ENCODE assay signal across 25 cellular contexts in the genomic region with DNA sequence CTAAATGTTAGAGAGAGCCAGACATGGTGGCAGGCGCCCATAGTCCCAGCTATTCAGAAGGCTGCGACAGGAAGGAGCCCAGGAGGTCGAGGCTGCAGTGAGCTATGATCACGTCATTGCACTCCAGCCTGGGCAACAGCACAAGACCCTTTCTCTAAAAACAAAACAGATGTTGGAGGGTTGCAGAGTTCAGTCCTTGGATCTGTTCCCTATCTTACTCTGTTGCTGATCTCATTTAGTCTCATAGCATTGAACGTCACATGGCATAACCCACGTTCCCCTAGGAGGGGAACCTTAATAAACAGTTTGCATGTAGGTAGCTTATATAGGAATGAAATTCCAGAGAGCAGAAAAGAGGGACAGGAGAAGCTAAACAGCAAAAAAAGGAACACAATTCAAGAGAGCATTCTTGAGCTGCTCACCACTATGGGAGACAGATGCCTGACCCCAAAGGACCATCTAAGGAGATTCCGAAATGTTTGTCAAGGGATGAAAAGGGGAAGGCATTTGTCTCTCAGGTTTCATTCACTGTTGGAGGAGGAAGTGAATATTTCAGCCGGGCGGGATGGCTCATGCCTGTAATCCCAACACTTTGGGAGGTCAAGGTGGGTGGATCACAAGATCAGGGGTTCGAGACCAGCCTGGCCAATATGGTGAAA. TPM values are rescaled to one million over a fixed set of nuclear protein-coding genes. Genes with fewer than 3 reads are reported as not detected.
DNase-seq lines count a peak whose midpoint lies in the region; TF ChIP-seq lines count a peak whose summit lies in the region.
"Had no signal": no experiment of that assay in that cellular context is flagged by ENCODE, and none has a peak within 500 bp of the region (broad histone marks: within the 10 kb centered on the region; RNA-seq: fewer than 3 reads in every experiment).

No MANE protein-coding gene starts in this region.

- BruUV-seq in Caco-2 (replicated peaks; lab: Mats Ljungman, UMichigan): no TSS peak

- no peaks in the 10 kb centered on the region for H3K9me3 ChIP-seq in Caco-2
- H3K9me3 ChIP-seq in SK-N-MC (ENCODE audit: low read depth, low read length): no peaks in the 10 kb centered on the region
- H3K9me3 ChIP-seq: left lung, mucosa of descending colon, tibial nerve had no signal

- peaks cover 35% of the 10 kb centered on the region for H3K36me3 Mint-ChIP-seq in Caco-2 (ENCODE audit: insufficient read depth, unreplicated experiment)
- H3K36me3 Mint-ChIP-seq in IgD-negative memory B cell: no peaks in the 10 kb centered on the region
- H3K36me3 Mint-ChIP-seq in nephron progenitor cell (ENCODE audit: low read depth): no peaks in the 10 kb centered on the region
- H3K36me3 Mint-ChIP-seq: activated naive CD8-positive, alpha-beta T cell treated with anti-CD3 and anti-CD28 coated beads, Interleukin-2, amount 10 ng/mL, durations not matched to agents 7 days and 5 days; CD4-positive, CD25-positive, alpha-beta regulatory T cell; immature natural killer cell had no signal

- TF ChIP-seq CTCF in Caco-2 (IDR thresholded peaks at IDR 0.05; ENCODE audit: insufficient read depth in 1 of 2, low read depth in 1 of 2, low read length in 1 of 2, severe bottlenecking in 1 of 2, unreplicated experiment in 1 of 2): no peak
- TF ChIP-seq CTCF in foreskin fibroblast (IDR thresholded peaks at IDR 0.05; ENCODE audit: low read depth, low read length): no peak
- TF ChIP-seq CTCF in nephron progenitor cell (IDR thresholded peaks at IDR 0.05): no peak

- no peak for DNase-seq in Caco-2
- DNase-seq in SK-N-MC (ENCODE audit: low read depth, low spot score): no peak
- peak; percentile 39 to 69 for DNase-seq in foreskin fibroblast
- DNase-seq in nephron progenitor cell: no peak
- no peak for DNase-seq in stimulated activated naive CD4-positive, alpha-beta T cell (lab: John Stamatoyannopoulos, UW)
- DNase-seq in activated T-cell treated with anti-CD3 and anti-CD28 coated beads, Interleukin-2, amount 50 U/mL, for 1 hour: no peak
- DNase-seq in KG1 (lab: John Stamatoyannopoulos, UW): no peak
- DNase-seq: activated CD4-positive, CD25-positive, alpha-beta regulatory T cell treated with anti-CD3 and anti-CD28 coated beads, Interleukin-2, amount 50 U/mL, for 72 hours; activated CD8-positive, alpha-beta T cell treated with anti-CD3 and anti-CD28 coated beads for 36 hours; activated effector memory CD4-positive, alpha-beta T cell treated with anti-CD3 and anti-CD28 coated beads, Interleukin-2, amount 50 U/mL, for 16 hours; activated naive CD8-positive, alpha-beta T cell treated with anti-CD3 and anti-CD28 coated beads, Interleukin-2, amount 10 ng/mL, durations not matched to agents 7 days and 5 days; CD4-positive, CD25-positive, alpha-beta regulatory T cell; cerebellar nuclear complex; immature natural killer cell; Karpas-422; left lung; mucosa of descending colon; NCI-H1092; NCI-H1930; NCI-H526 treated with DMSO at 0.1 percent for 48 hours; PC-3; T-helper 1 cell had no signal

- POLR2A ChIA-PET in Caco-2 (lab: Charles Lee): interaction anchor here (0.7 to 0.8 kb wide), 2 partner anchors 10 to 11 kb away, joined by 3 to 4 read pairs; no protein-coding TSS in a partner anchor

- no peak overlapping the region for H3K9ac ChIP-seq in SK-N-MC (ENCODE audit: insufficient read length)

- H3K36me3 ChIP-seq in Caco-2 (ENCODE audit: control insufficient read depth, insufficient read depth, low read length) (no peaks in the 10 kb centered on the region), SK-N-MC (ENCODE audit: insufficient read depth, low read length) (no peaks in the 10 kb centered on the region)
- H3K36me3 ChIP-seq: left lung, tibial nerve had no signal

- H3K27ac ChIP-seq in SK-N-MC: peak overlapping the region; percentile 50; the same call in 1 of the 2 replicates
- H3K27ac ChIP-seq: left lung, tibial nerve had no signal

- H3K4me3 ChIP-seq in Caco-2 (ENCODE audit: low read depth, low read length) (no peak overlapping the region), SK-N-MC (no peak overlapping the region), foreskin fibroblast (ENCODE audit: low read depth in 1 of 2, low read length in 2 of 2) (no peak overlapping the region)
- H3K4me3 ChIP-seq: left lung, mucosa of descending colon, tibial nerve had no signal

- CTCF ChIA-PET in Caco-2 (lab: Charles Lee): no interaction called here

- intact Hi-C loops in Caco-2 (cut with micrococcal nuclease; ENCODE audit: unreplicated experiment): no loop called here

- no peaks in the 10 kb centered on the region for H3K27me3 ChIP-seq in Caco-2 (replicated peaks; ENCODE audit: control insufficient read depth, insufficient read depth, low read length)
- H3K27me3 ChIP-seq: left lung, tibial nerve had no signal

- H3K27me3 Mint-ChIP-seq in Caco-2 (ENCODE audit: insufficient read depth, unreplicated experiment): no peaks in the 10 kb centered on the region
- H3K27me3 Mint-ChIP-seq in IgD-negative memory B cell: no peaks in the 10 kb centered on the region
- no peaks in the 10 kb centered on the region for H3K27me3 Mint-ChIP-seq in nephron progenitor cell (ENCODE audit: low read depth, poor library complexity)
- H3K27me3 Mint-ChIP-seq: activated CD8-positive, alpha-beta T cell treated with anti-CD3 and anti-CD28 coated beads for 36 hours had no signal

- peak overlapping the region; percentile 17 for H3K27ac Mint-ChIP-seq in Caco-2 (ENCODE audit: unreplicated experiment)
- peak overlapping the region in 2 of 3 donors; percentile 57 to 75 for H3K27ac Mint-ChIP-seq in IgD-negative memory B cell
- H3K27ac Mint-ChIP-seq in nephron progenitor cell: no peak overlapping the region
- H3K27ac Mint-ChIP-seq: activated CD8-positive, alpha-beta T cell treated with anti-CD3 and anti-CD28 coated beads for 36 hours; activated naive CD8-positive, alpha-beta T cell treated with anti-CD3 and anti-CD28 coated beads, Interleukin-2, amount 10 ng/mL, durations not matched to agents 7 days and 5 days had no signal

- H3K9me3 Mint-ChIP-seq in Caco-2 (ENCODE audit: unreplicated experiment): no peaks in the 10 kb centered on the region
- no peaks in the 10 kb centered on the region for H3K9me3 Mint-ChIP-seq in IgD-negative memory B cell
- H3K9me3 Mint-ChIP-seq in nephron progenitor cell: no peaks in the 10 kb centered on the region
- H3K9me3 Mint-ChIP-seq: activated CD8-positive, alpha-beta T cell treated with anti-CD3 and anti-CD28 coated beads for 36 hours; activated naive CD8-positive, alpha-beta T cell treated with anti-CD3 and anti-CD28 coated beads, Interleukin-2, amount 10 ng/mL, durations not matched to agents 7 days and 5 days; CD4-positive, CD25-positive, alpha-beta regulatory T cell; immature natural killer cell had no signal

- H3K4me3 Mint-ChIP-seq in Caco-2 (ENCODE audit: unreplicated experiment) (no peak overlapping the region), IgD-negative memory B cell (peak overlapping the region in 1 of 4 donors; percentile 5), nephron progenitor cell (no peak overlapping the region)
- H3K4me3 Mint-ChIP-seq: activated CD8-positive, alpha-beta T cell treated with anti-CD3 and anti-CD28 coated beads for 36 hours; activated naive CD8-positive, alpha-beta T cell treated with anti-CD3 and anti-CD28 coated beads, Interleukin-2, amount 10 ng/mL, durations not matched to agents 7 days and 5 days; CD4-positive, CD25-positive, alpha-beta regulatory T cell; immature natural killer cell; neural crest cell had no signal

- H3K4me1 Mint-ChIP-seq in Caco-2 (ENCODE audit: low read depth, unreplicated experiment): peaks cover 21% of the 10 kb centered on the region
- H3K4me1 Mint-ChIP-seq in IgD-negative memory B cell: peaks cover 4 to 7% (median 7%) of the 10 kb centered on the region in 3 donors
- H3K4me1 Mint-ChIP-seq in nephron progenitor cell: peaks cover 26% of the 10 kb centered on the region
- H3K4me1 Mint-ChIP-seq: immature natural killer cell, neural crest cell had no signal

- peaks cover 21% of the 10 kb centered on the region for H3K4me1 ChIP-seq in Caco-2

RNA-seq across cellular contexts. Expression of a gene that starts 54.6 kb away (rescaled TPM):
- 43.8 and 48.3 TPM in 2 replicates for total RNA-seq in Caco-2 (2022)
- 31.1 TPM for polyA plus RNA-seq in IgD-negative memory B cell

Comparison
In these comparisons a context has a peak if more than half of its experiments do, and no peak if none do; other contexts are left out.
1. DNase-seq: peak in foreskin fibroblast (2 of 2); none in Caco-2 (0 of 2), SK-N-MC (single experiment), nephron progenitor cell (single experiment), stimulated activated naive CD4-positive, alpha-beta T cell (0 of 6), activated T-cell treated with anti-CD3 and anti-CD28 coated beads, Interleukin-2, amount 50 U/mL, for 1 hour (single experiment) and KG1 (single experiment).